17 cellular contexts compared by ENCODE assay signal in genomic region chr4:171203425-171203824, GRCh38.
DNase-seq lines count a peak whose midpoint lies in the region; ATAC-seq and TF ChIP-seq lines count a peak whose summit lies in the region.
"Had no signal": no experiment of that assay in that cellular context is flagged by ENCODE, and none has a peak within 500 bp of the region (broad histone marks: within the 10 kb centered on the region; RNA-seq: fewer than 3 reads in every experiment).

No MANE protein-coding gene starts in this region.

- DNase-seq in HT1080 (ENCODE audit: low read depth) (peak; percentile 91), adipocyte (ENCODE audit: low read depth) (peak; percentile 92), foreskin keratinocyte (peak; percentile 44 to 71), NCI-H1694 (lab: John Stamatoyannopoulos, UW) (no peak)
- no peak for DNase-seq in CD8-positive, alpha-beta T cell
- DNase-seq: activated CD4-positive, alpha-beta T cell treated with anti-CD3 and anti-CD28 coated beads for 1 hour; activated naive CD4-positive, alpha-beta T cell treated with anti-CD3 and anti-CD28 coated beads, Interleukin-2, amount 10 ng/mL, durations not matched to agents 7 days and 5 days; CD4-positive, CD25-positive, alpha-beta regulatory T cell; cerebellar nuclear complex; RPMI8226; spleen had no signal

- H3K4me1 Mint-ChIP-seq in CD8-positive, alpha-beta T cell (ENCODE audit: low read depth): no peaks in the 10 kb centered on the region
- H3K4me1 Mint-ChIP-seq: activated naive CD4-positive, alpha-beta T cell treated with anti-CD3 and anti-CD28 coated beads, Interleukin-2, amount 10 ng/mL, durations not matched to agents 7 days and 5 days; CD4-positive, CD25-positive, alpha-beta regulatory T cell; memory B cell had no signal

- POLR2A ChIA-PET in CD8-positive, alpha-beta T cell (lab: Charles Lee): no interaction called here

- no peak overlapping the region for H3K4me3 Mint-ChIP-seq in CD8-positive, alpha-beta T cell
- H3K4me3 Mint-ChIP-seq: activated naive CD4-positive, alpha-beta T cell treated with anti-CD3 and anti-CD28 coated beads, Interleukin-2, amount 10 ng/mL, durations not matched to agents 7 days and 5 days; CD4-positive, CD25-positive, alpha-beta regulatory T cell; memory B cell; stimulated activated naive CD8-positive, alpha-beta T cell treated with anti-CD3 and anti-CD28 coated beads, Interleukin-15, Interleukin-2, amounts not matched to agents 100 ng/mL and 50 ng/mL, for 24 hours; T-helper 1 cell treated with Interleukin-12 subunit alpha and Interleukin-12 subunit beta and Interleukin-4 antibody, amounts not matched to agents 30 μg/mL and 1 μg/mL, for 36 hours had no signal

- intact Hi-C loops in CD8-positive, alpha-beta T cell (cut with DNase I, micrococcal nuclease): loop anchor here in 1 of 2 experiments (10.0 kb wide), 1 partner anchor 1731 kb away; no protein-coding TSS in a partner anchor

- no peaks in the 10 kb centered on the region for H3K27me3 ChIP-seq in adipocyte (replicated peaks; ENCODE audit: control insufficient read depth, insufficient read depth, low read length)
- no peaks in the 10 kb centered on the region for H3K27me3 ChIP-seq in foreskin keratinocyte
- no peaks in the 10 kb centered on the region for H3K27me3 ChIP-seq in CD8-positive, alpha-beta T cell (ENCODE audit: insufficient read depth, low read length)
- H3K27me3 ChIP-seq: neutrophil, spleen had no signal

- H3K27me3 Mint-ChIP-seq in CD8-positive, alpha-beta T cell (ENCODE audit: low read depth): no peaks in the 10 kb centered on the region
- H3K27me3 Mint-ChIP-seq: activated naive CD4-positive, alpha-beta T cell treated with anti-CD3 and anti-CD28 coated beads, Interleukin-2, amount 10 ng/mL, durations not matched to agents 7 days and 5 days; CD4-positive, CD25-positive, alpha-beta regulatory T cell; memory B cell; stimulated activated naive CD8-positive, alpha-beta T cell treated with anti-CD3 and anti-CD28 coated beads, Interleukin-15, Interleukin-2, amounts not matched to agents 100 ng/mL and 50 ng/mL, for 24 hours had no signal

- H3K36me3 Mint-ChIP-seq in CD8-positive, alpha-beta T cell: no peaks in the 10 kb centered on the region
- H3K36me3 Mint-ChIP-seq: activated naive CD4-positive, alpha-beta T cell treated with anti-CD3 and anti-CD28 coated beads, Interleukin-2, amount 10 ng/mL, durations not matched to agents 7 days and 5 days; CD4-positive, CD25-positive, alpha-beta regulatory T cell; memory B cell had no signal

- H3K4me1 ChIP-seq in adipocyte (ENCODE audit: control insufficient read depth, insufficient read depth, low read length): no peaks in the 10 kb centered on the region
- H3K4me1 ChIP-seq in foreskin keratinocyte: no peaks in the 10 kb centered on the region
- H3K4me1 ChIP-seq in CD8-positive, alpha-beta T cell (ENCODE audit: insufficient read depth, low read length): no peaks in the 10 kb centered on the region
- H3K4me1 ChIP-seq: spleen had no signal

- peak; percentile 44 for ATAC-seq in foreskin keratinocyte
- no peak for ATAC-seq in HG02885 (IDR thresholded peaks at IDR 0.05; ENCODE audit: poor library complexity, unreplicated experiment)
- no peak for ATAC-seq in CD8-positive, alpha-beta T cell
- ATAC-seq in HG02588 (IDR thresholded peaks at IDR 0.05; ENCODE audit: unreplicated experiment): no peak

- CTCF ChIA-PET in CD8-positive, alpha-beta T cell (lab: Charles Lee): no interaction called here

- H3K9me3 Mint-ChIP-seq in CD8-positive, alpha-beta T cell: peaks cover 23% of the 10 kb centered on the region
- H3K9me3 Mint-ChIP-seq: memory B cell had no signal

- H3K9ac ChIP-seq in adipocyte (ENCODE audit: low read length): no peak overlapping the region

- no peak overlapping the region for H3K27ac Mint-ChIP-seq in CD8-positive, alpha-beta T cell
- H3K27ac Mint-ChIP-seq: activated naive CD4-positive, alpha-beta T cell treated with anti-CD3 and anti-CD28 coated beads, Interleukin-2, amount 10 ng/mL, durations not matched to agents 7 days and 5 days; CD4-positive, CD25-positive, alpha-beta regulatory T cell; memory B cell; stimulated activated naive CD8-positive, alpha-beta T cell treated with anti-CD3 and anti-CD28 coated beads, Interleukin-15, Interleukin-2, amounts not matched to agents 100 ng/mL and 50 ng/mL, for 24 hours; T-helper 1 cell treated with Interleukin-12 subunit alpha and Interleukin-12 subunit beta and Interleukin-4 antibody, amounts not matched to agents 30 μg/mL and 1 μg/mL, for 36 hours had no signal

- H3K9me3 ChIP-seq in adipocyte (ENCODE audit: control insufficient read depth, low read length): no peaks in the 10 kb centered on the region
- H3K9me3 ChIP-seq in CD8-positive, alpha-beta T cell (ENCODE audit: low read length): no peaks in the 10 kb centered on the region
- H3K9me3 ChIP-seq: neutrophil had no signal

- H3K36me3 ChIP-seq in adipocyte (ENCODE audit: control insufficient read depth, insufficient read depth, low read length, severe bottlenecking): no peaks in the 10 kb centered on the region
- H3K36me3 ChIP-seq in CD8-positive, alpha-beta T cell (ENCODE audit: insufficient read depth, low read length): no peaks in the 10 kb centered on the region
- H3K36me3 ChIP-seq: neutrophil, spleen had no signal

- no peak overlapping the region for H3K4me3 ChIP-seq in adipocyte (ENCODE audit: low read length)
- H3K4me3 ChIP-seq in CD8-positive, alpha-beta T cell (ENCODE audit: low read depth, low read length): no peak overlapping the region
- H3K4me3 ChIP-seq: spleen had no signal

- no peak overlapping the region for H3K27ac ChIP-seq in foreskin keratinocyte
- no peak overlapping the region for H3K27ac ChIP-seq in CD8-positive, alpha-beta T cell (ENCODE audit: low read depth, low read length)
- H3K27ac ChIP-seq: neutrophil, spleen had no signal

- no peak for TF ChIP-seq CTCF in foreskin keratinocyte (conservative IDR thresholded peaks at IDR 0.05)
- TF ChIP-seq CTCF in CD8-positive, alpha-beta T cell (IDR thresholded peaks at IDR 0.05): no peak

Comparison
In these comparisons a context has a peak if more than half of its experiments do, and no peak if none do; other contexts are left out.
1. DNase-seq: peak in HT1080 (single experiment), adipocyte (single experiment) and foreskin keratinocyte (2 of 2); none in NCI-H1694 (single experiment) and CD8-positive, alpha-beta T cell (0 of 7).